In the genomic region with DNA sequence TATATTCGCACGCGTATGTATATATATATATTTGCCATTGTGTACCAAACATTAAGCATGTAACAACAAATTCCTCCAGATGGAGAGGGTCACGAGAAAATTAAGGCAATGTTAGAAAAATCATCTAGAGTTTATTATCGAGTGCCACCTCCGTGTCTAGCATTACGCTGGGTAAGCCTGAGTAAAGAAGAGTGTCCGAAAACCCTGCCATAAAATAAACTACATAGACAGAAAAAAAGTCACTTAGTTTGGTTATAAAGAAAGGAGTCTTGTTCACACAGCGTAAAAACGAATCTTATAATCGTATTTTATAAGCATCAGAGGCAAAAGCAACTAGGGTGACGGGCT, we compare ENCODE assay signal across 8 cellular contexts. TPM values are rescaled to one million over a fixed set of nuclear protein-coding genes. Genes with fewer than 3 reads are reported as not detected.
DNase-seq lines count a peak whose midpoint lies in the region; TF ChIP-seq lines count a peak whose summit lies in the region.

No MANE protein-coding gene starts in this region.

- H3K4me3 Mint-ChIP-seq in endodermal cell, result peak overlapping the region; percentile 98

- peak overlapping the region; percentile 83 to 99 (median 97) for H3K27ac ChIP-seq in BLaER1 treated with 17β-estradiol and CSF1 and Interleukin-3, amounts not matched to agents 10 nM and 100 nM
- H3K27ac ChIP-seq in endodermal cell (ENCODE audit: low read depth, low read length), result peak overlapping the region; percentile 70
- peak overlapping the region; percentile 72 for H3K27ac ChIP-seq in neural cell (ENCODE audit: low read length)

- H3K4me2 ChIP-seq in BLaER1 treated with 17β-estradiol and CSF1 and Interleukin-3, amounts not matched to agents 10 nM and 100 nM, result peak overlapping the region; percentile 80 to 94 (median 90)
- H3K4me2 ChIP-seq in neural cell (ENCODE audit: low read length), result peak overlapping the region; percentile 76

- no peaks in the 10 kb centered on the region for H3K9me2 ChIP-seq in neural cell (ENCODE audit: insufficient read depth, low read length)

- peak overlapping the region; percentile 89 for H3K27ac Mint-ChIP-seq in endodermal cell

- peaks cover 3% of the 10 kb centered on the region for H3K36me3 Mint-ChIP-seq in endodermal cell (ENCODE audit: low read depth)

- H3F3A ChIP-seq in neural cell (ENCODE audit: insufficient read depth, low read length, poor library complexity, severe bottlenecking), result no peaks in the 10 kb centered on the region

- peak overlapping the region; percentile 85 to 98 (median 92) for H3K9ac ChIP-seq in BLaER1 treated with 17β-estradiol and CSF1 and Interleukin-3, amounts not matched to agents 10 nM and 100 nM
- H3K9ac ChIP-seq in NT2/D1 (ENCODE audit: insufficient read length, low read depth) (peak overlapping the region; percentile 88), endodermal cell (ENCODE audit: extremely low read depth, low read length, poor library complexity, severe bottlenecking) (peak overlapping the region; percentile 76), neural cell (ENCODE audit: low read length) (peak overlapping the region; percentile 67)

- H3K9me3 ChIP-seq in BLaER1 treated with 17β-estradiol and CSF1 and Interleukin-3, amounts not matched to agents 10 nM and 100 nM (replicated peaks in 1 of 11), result no peaks in the 10 kb centered on the region
- H3K9me3 ChIP-seq in NT2/D1 (ENCODE audit: insufficient read depth, low read length) (no peaks in the 10 kb centered on the region), endodermal cell (ENCODE audit: control insufficient read depth, low read length) (no peaks in the 10 kb centered on the region), neural cell (ENCODE audit: low read length) (no peaks in the 10 kb centered on the region)

- peaks cover 0 to 23% (median 14%) of the 10 kb centered on the region in 11 experiments; a peak in 13 of 22 replicates for H3K36me3 ChIP-seq in BLaER1 treated with 17β-estradiol and CSF1 and Interleukin-3, amounts not matched to agents 10 nM and 100 nM
- no peaks in the 10 kb centered on the region for H3K36me3 ChIP-seq in NT2/D1 (ENCODE audit: insufficient read depth, insufficient read length, low read length)
- peaks cover 6% of the 10 kb centered on the region for H3K36me3 ChIP-seq in endodermal cell (ENCODE audit: control insufficient read depth, insufficient read depth, low read length)
- H3K36me3 ChIP-seq in neural cell (ENCODE audit: insufficient read depth, low read length), result no peaks in the 10 kb centered on the region

- TF ChIP-seq CTCF in endodermal cell (conservative IDR thresholded peaks at IDR 0.05), result no peak
- no peak for TF ChIP-seq CTCF in neural cell (IDR thresholded peaks at IDR 0.05; ENCODE audit: poor library complexity, severe bottlenecking)

- WGBS in endodermal cell (ENCODE audit: insufficient coverage in 1 of 2, insufficient read length in 1 of 2), 2 experiments, result 20 to 28% methylated on average over 4 to 7 of the region's 12 CpGs

- peak overlapping the region; percentile 94 for H2AFZ ChIP-seq in neural cell (ENCODE audit: low read depth, low read length)

- TF ChIP-seq RAD21 in neural cell (conservative IDR thresholded peaks at IDR 0.05), result no peak

- peaks cover 32% of the 10 kb centered on the region for H3K79me2 ChIP-seq in neural cell (replicated peaks; ENCODE audit: insufficient read depth, low read length)

- H3K4me1 Mint-ChIP-seq in endodermal cell, result peaks cover 16% of the 10 kb centered on the region

- peaks cover 25 to 66% (median 40%) of the 10 kb centered on the region in 10 experiments for H3K4me1 ChIP-seq in BLaER1 treated with 17β-estradiol and CSF1 and Interleukin-3, amounts not matched to agents 10 nM and 100 nM
- no peaks in the 10 kb centered on the region for H3K4me1 ChIP-seq in NT2/D1 (ENCODE audit: insufficient read depth, insufficient read length)
- H3K4me1 ChIP-seq in endodermal cell (ENCODE audit: control insufficient read depth, insufficient read depth, low read length), result no peaks in the 10 kb centered on the region

- no peaks in the 10 kb centered on the region for H3K9me3 Mint-ChIP-seq in endodermal cell

- DNase-seq in NT2/D1 (ENCODE audit: low read depth, low spot score) (no peak), endodermal cell (no peak), dermis blood vessel endothelial cell (no peak), T1000 (lab: John Stamatoyannopoulos, UW) (no peak), GOT3 (lab: John Stamatoyannopoulos, UW) (no peak)
- DNase-seq in activated CD4-positive, alpha-beta T cell treated with anti-CD3 and anti-CD28 coated beads, Interleukin-2, amount 50 U/mL, for 48 hours, result no peak

- no peaks in the 10 kb centered on the region for H3K27me3 Mint-ChIP-seq in endodermal cell (ENCODE audit: insufficient read depth)

- H3K27me3 ChIP-seq in BLaER1 treated with 17β-estradiol and CSF1 and Interleukin-3, amounts not matched to agents 10 nM and 100 nM, result no peaks in the 10 kb centered on the region
- H3K27me3 ChIP-seq in NT2/D1 (ENCODE audit: insufficient read depth, insufficient read length) (no peaks in the 10 kb centered on the region), endodermal cell (ENCODE audit: control insufficient read depth, insufficient read depth, low read length, poor library complexity, severe bottlenecking) (no peaks in the 10 kb centered on the region), neural cell (ENCODE audit: insufficient read depth, low read depth, low read length) (no peaks in the 10 kb centered on the region)

- no peak for TF ChIP-seq EP300 in neural cell (conservative IDR thresholded peaks at IDR 0.05; ENCODE audit: poor library complexity, severe bottlenecking)

- H3K4me3 ChIP-seq in BLaER1 treated with 17β-estradiol and CSF1 and Interleukin-3, amounts not matched to agents 10 nM and 100 nM, result peak overlapping the region; percentile 79 to 100 (median 96)
- H3K4me3 ChIP-seq in NT2/D1 (ENCODE audit: insufficient read length, low read depth), result peak overlapping the region; percentile 60
- H3K4me3 ChIP-seq in endodermal cell (ENCODE audit: low read length), result peak overlapping the region; percentile 85
- H3K4me3 ChIP-seq in neural cell (ENCODE audit: low read length), result peak overlapping the region; percentile 96

- H4K20me1 ChIP-seq in BLaER1 treated with 17β-estradiol and CSF1 and Interleukin-3, amounts not matched to agents 10 nM and 100 nM, result peaks cover 0 to 35% (median 21%) of the 10 kb centered on the region in 11 experiments; a peak in 16 of 22 replicates
- no peaks in the 10 kb centered on the region for H4K20me1 ChIP-seq in neural cell (ENCODE audit: insufficient read depth)

TF ChIP-seq in neural cell, 6 proteins besides CTCF, POLR2A, EP300 and RAD21:
- TF ChIP-seq TAF1 (IDR thresholded peaks at IDR 0.05; ENCODE audit: low read depth), result no peak
- TF ChIP-seq SMC3 (conservative IDR thresholded peaks at IDR 0.05; ENCODE audit: poor library complexity), result no peak
- TF ChIP-seq, protein P1, sequence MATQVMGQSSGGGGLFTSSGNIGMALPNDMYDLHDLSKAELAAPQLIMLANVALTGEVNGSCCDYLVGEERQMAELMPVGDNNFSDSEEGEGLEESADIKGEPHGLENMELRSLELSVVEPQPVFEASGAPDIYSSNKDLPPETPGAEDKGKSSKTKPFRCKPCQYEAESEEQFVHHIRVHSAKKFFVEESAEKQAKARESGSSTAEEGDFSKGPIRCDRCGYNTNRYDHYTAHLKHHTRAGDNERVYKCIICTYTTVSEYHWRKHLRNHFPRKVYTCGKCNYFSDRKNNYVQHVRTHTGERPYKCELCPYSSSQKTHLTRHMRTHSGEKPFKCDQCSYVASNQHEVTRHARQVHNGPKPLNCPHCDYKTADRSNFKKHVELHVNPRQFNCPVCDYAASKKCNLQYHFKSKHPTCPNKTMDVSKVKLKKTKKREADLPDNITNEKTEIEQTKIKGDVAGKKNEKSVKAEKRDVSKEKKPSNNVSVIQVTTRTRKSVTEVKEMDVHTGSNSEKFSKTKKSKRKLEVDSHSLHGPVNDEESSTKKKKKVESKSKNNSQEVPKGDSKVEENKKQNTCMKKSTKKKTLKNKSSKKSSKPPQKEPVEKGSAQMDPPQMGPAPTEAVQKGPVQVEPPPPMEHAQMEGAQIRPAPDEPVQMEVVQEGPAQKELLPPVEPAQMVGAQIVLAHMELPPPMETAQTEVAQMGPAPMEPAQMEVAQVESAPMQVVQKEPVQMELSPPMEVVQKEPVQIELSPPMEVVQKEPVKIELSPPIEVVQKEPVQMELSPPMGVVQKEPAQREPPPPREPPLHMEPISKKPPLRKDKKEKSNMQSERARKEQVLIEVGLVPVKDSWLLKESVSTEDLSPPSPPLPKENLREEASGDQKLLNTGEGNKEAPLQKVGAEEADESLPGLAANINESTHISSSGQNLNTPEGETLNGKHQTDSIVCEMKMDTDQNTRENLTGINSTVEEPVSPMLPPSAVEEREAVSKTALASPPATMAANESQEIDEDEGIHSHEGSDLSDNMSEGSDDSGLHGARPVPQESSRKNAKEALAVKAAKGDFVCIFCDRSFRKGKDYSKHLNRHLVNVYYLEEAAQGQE (IDR thresholded peaks at IDR 0.05; ENCODE audit: borderline replicate concordance), result no peak
- TF ChIP-seq MXI1 (conservative IDR thresholded peaks at IDR 0.05; ENCODE audit: poor library complexity, severe bottlenecking), result no peak
- no peak for TF ChIP-seq POLR2AphosphoS5 (IDR thresholded peaks at IDR 0.05)
- no peak for TF ChIP-seq EZH2 (IDR thresholded peaks at IDR 0.05; ENCODE audit: borderline replicate concordance, insufficient read depth, low read length, poor library complexity, severe bottlenecking)

RNA-seq across cellular contexts. Expression of gene RHOT1, which starts 0.6 kb away (rescaled TPM):
- total RNA-seq in endodermal cell (10 to 100 TPM; 30.0 to 35.7 TPM), dermis blood vessel endothelial cell (36.8 and 40.3 TPM in 2 replicates)
- polyA plus RNA-seq in endodermal cell (2013, experiment 1 of 2), result 47.5 TPM
- polyA plus RNA-seq in endodermal cell (2013, experiment 2 of 2), result 44.7 TPM
- 97.4 and 99.1 TPM in 2 replicates for polyA plus RNA-seq in neural cell
- polyA minus RNA-seq in neural cell, result 119 and 129 TPM in 2 replicates
